ENCODE assay signal across 30 cellular contexts in the genomic region with DNA sequence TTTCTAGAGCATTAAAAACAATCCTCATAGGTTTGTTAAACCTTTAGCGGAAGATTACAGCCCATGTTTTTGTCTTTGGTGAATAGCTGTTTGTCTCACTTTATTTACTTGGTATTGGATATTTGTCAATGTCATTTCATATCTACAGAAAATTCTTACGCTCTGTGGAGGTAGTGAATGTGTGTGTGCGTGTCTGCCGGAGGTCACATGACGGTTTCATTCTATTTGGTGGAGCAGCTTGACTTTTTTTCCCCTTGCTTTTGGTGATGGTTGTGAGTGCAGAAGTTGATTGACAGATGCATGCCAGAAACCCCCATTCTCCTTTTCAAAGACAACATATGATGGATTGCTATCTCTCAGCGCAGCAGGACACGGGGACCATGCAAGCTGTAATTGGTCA. TPM values are rescaled to one million over a fixed set of nuclear protein-coding genes. Genes with fewer than 3 reads are reported as not detected.
A peak's percentile ranks its signal among the peaks of the same experiment; 100 is the strongest.
DNase-seq lines count a peak whose midpoint lies in the region; ATAC-seq and TF ChIP-seq lines count a peak whose summit lies in the region.
"Had no signal": no experiment of that assay in that cellular context is flagged by ENCODE, and none has a peak within 500 bp of the region (broad histone marks: within the 10 kb centered on the region; RNA-seq: fewer than 3 reads in every experiment).

A gene with protein sequence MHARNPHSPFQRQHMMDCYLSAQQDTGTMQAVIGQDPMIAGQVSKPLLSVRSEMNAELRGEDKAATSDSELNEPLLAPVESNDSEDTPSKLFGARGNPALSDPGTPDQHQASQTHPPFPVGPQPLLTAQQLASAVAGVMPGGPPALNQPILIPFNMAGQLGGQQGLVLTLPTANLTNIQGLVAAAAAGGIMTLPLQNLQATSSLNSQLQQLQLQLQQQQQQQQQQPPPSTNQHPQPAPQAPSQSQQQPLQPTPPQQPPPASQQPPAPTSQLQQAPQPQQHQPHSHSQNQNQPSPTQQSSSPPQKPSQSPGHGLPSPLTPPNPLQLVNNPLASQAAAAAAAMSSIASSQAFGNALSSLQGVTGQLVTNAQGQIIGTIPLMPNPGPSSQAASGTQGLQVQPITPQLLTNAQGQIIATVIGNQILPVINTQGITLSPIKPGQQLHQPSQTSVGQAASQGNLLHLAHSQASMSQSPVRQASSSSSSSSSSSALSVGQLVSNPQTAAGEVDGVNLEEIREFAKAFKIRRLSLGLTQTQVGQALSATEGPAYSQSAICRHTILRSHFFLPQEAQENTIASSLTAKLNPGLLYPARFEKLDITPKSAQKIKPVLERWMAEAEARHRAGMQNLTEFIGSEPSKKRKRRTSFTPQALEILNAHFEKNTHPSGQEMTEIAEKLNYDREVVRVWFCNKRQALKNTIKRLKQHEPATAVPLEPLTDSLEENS (plus strand): TSS at position 252 of the 400 bp plus-strand sequence. CDS start 45 bp downstream, at position 297.

- H3K27ac Mint-ChIP-seq in glutamatergic neuron (ENCODE audit: unreplicated experiment): peak within 1 kb of the TSS; percentile 81
- peak within 1 kb of the TSS; percentile 31 for H3K27ac Mint-ChIP-seq in neural progenitor cell
- no peak within 1 kb of the TSS for H3K27ac Mint-ChIP-seq in natural killer cell
- H3K27ac Mint-ChIP-seq: activated naive CD8-positive, alpha-beta T cell treated with anti-CD3 and anti-CD28 coated beads, Interleukin-2, amount 50 U/mL, for 24 hours; CD8-positive, alpha-beta T cell had no signal

- peak within 1 kb of the TSS; percentile 80 for H3K4me2 ChIP-seq in neural progenitor cell
- H3K4me2 ChIP-seq: KMS-11 had no signal

- H3K36me3 ChIP-seq in neural progenitor cell: no peaks in the 10 kb centered on the region
- H3K36me3 ChIP-seq in heart right ventricle: no peaks in the 10 kb centered on the region
- H3K36me3 ChIP-seq: gastrocnemius medialis, HAP-1, Peyer's patch, prostate gland, vagina had no signal

- H4K20me1 ChIP-seq in neural progenitor cell (ENCODE audit: low read depth): no peaks in the 10 kb centered on the region

- H3K4me1 ChIP-seq in neural progenitor cell (peaks cover 12% of the 10 kb centered on the region), heart right ventricle (peaks cover 0 to 5% (median 0%) of the 10 kb centered on the region in 9 donors)
- H3K4me1 ChIP-seq: A549, gastrocnemius medialis, Peyer's patch, prostate gland had no signal

- 85 to 90% methylated on average over 7 of the region's 7 CpGs for WGBS in heart right ventricle, 2 donors

- peaks cover 26% of the 10 kb centered on the region for H3K27me3 ChIP-seq in neural progenitor cell
- peaks cover 0 to 82% (median 55%) of the 10 kb centered on the region in 7 donors for H3K27me3 ChIP-seq in heart right ventricle
- H3K27me3 ChIP-seq: vagina had no signal

- peak; percentile 49 for DNase-seq in DMS 273 (lab: John Stamatoyannopoulos, UW; ENCODE audit: unreplicated experiment)
- peak; percentile 30 for DNase-seq in NCI-H2227 (lab: John Stamatoyannopoulos, UW; ENCODE audit: unreplicated experiment)
- DNase-seq in glutamatergic neuron: no peak
- DNase-seq in neural progenitor cell (ENCODE audit: low spot score): no peak
- no peak for DNase-seq in hepatic stellate cell (ENCODE audit: low spot score)
- DNase-seq in heart right ventricle: no peak
- no peak for DNase-seq in stimulated activated CD4-positive, alpha-beta T cell treated with anti-CD3 and anti-CD28 coated beads, Interleukin-2, amount 100 ng/mL, for 24 hours
- no peak for DNase-seq in natural killer cell
- DNase-seq: activated CD4-positive, alpha-beta T cell treated with anti-CD3 and anti-CD28 coated beads, Interleukin-2, amount 50 U/mL, for 1 hour; activated naive CD8-positive, alpha-beta T cell treated with anti-CD3 and anti-CD28 coated beads, Interleukin-2, amount 50 U/mL, for 24 hours; activated T-cell treated with anti-CD3 and anti-CD28 coated beads, Interleukin-2, amount 50 U/mL, for 4 hours; CD8-positive, alpha-beta T cell; cerebellar nuclear complex; DMS153; gastrocnemius medialis; GDM1; left ventricle myocardium superior; NCI-H1417 treated with DMSO at 0.1 percent for 48 hours; NCI-H2107; Peyer's patch; SIG-M5; stimulated activated naive CD4-positive, alpha-beta T cell treated with Interleukin-2 at 50 U/mL for 16 hours had no signal

- H3K4me3 Mint-ChIP-seq in glutamatergic neuron (ENCODE audit: unreplicated experiment) (peak within 1 kb of the TSS; percentile 80), neural progenitor cell (peak within 1 kb of the TSS; percentile 22), natural killer cell (no peak within 1 kb of the TSS)
- H3K4me3 Mint-ChIP-seq: activated naive CD8-positive, alpha-beta T cell treated with anti-CD3 and anti-CD28 coated beads, Interleukin-2, amount 50 U/mL, for 24 hours; activated T-cell treated with anti-CD3 and anti-CD28 coated beads, Interleukin-2, amount 50 U/mL, for 4 hours; CD8-positive, alpha-beta T cell had no signal

- H3K4me3 ChIP-seq in neural progenitor cell (no peak within 1 kb of the TSS), heart right ventricle (no peak within 1 kb of the TSS)
- H3K4me3 ChIP-seq: A549, gastrocnemius medialis, HAP-1, Peyer's patch, prostate gland had no signal

- intact Hi-C loops in heart right ventricle (cut with DNase I) (no loop called here), natural killer cell (cut with micrococcal nuclease) (no loop called here)

- H3K27me3 Mint-ChIP-seq in glutamatergic neuron (ENCODE audit: unreplicated experiment) (peaks cover 6% of the 10 kb centered on the region), neural progenitor cell (ENCODE audit: insufficient read depth, low read depth) (peaks cover 2% of the 10 kb centered on the region), natural killer cell (ENCODE audit: low read depth in 2 of 2) (peaks cover 32 to 80% of the 10 kb centered on the region in 2 donors)

- no peaks in the 10 kb centered on the region for H3K9me3 ChIP-seq in neural progenitor cell (ENCODE audit: low read depth)
- no peaks in the 10 kb centered on the region for H3K9me3 ChIP-seq in heart right ventricle
- H3K9me3 ChIP-seq: A549, gastrocnemius medialis, HAP-1, Peyer's patch, prostate gland, vagina had no signal

- TF ChIP-seq CTCF in glutamatergic neuron (IDR thresholded peaks at IDR 0.05; ENCODE audit: partially characterized antibody, unreplicated experiment) (no peak), neural progenitor cell (IDR thresholded peaks at IDR 0.05) (no peak), heart right ventricle (IDR thresholded peaks at IDR 0.05) (no peak), natural killer cell (IDR thresholded peaks at IDR 0.05) (no peak)

- H3K4me1 Mint-ChIP-seq in glutamatergic neuron (ENCODE audit: low read depth, unreplicated experiment) (peaks cover 54% of the 10 kb centered on the region), neural progenitor cell (peaks cover 16% of the 10 kb centered on the region), natural killer cell (no peaks in the 10 kb centered on the region)
- H3K4me1 Mint-ChIP-seq: activated naive CD8-positive, alpha-beta T cell treated with anti-CD3 and anti-CD28 coated beads, Interleukin-2, amount 50 U/mL, for 24 hours had no signal

- no peaks in the 10 kb centered on the region for H3K79me2 ChIP-seq in neural progenitor cell (ENCODE audit: low read depth)

- H2AFZ ChIP-seq in neural progenitor cell (replicated peaks): peak within 1 kb of the TSS; percentile 97

- H3K9ac ChIP-seq in neural progenitor cell: no peak within 1 kb of the TSS
- H3K9ac ChIP-seq: KMS-11 had no signal

- no peaks in the 10 kb centered on the region for H3F3A ChIP-seq in neural progenitor cell (ENCODE audit: low read depth)

- H3K27ac ChIP-seq in neural progenitor cell (no peak within 1 kb of the TSS), heart right ventricle (no peak within 1 kb of the TSS)
- H3K27ac ChIP-seq: A549, gastrocnemius medialis, KMS-11, Peyer's patch, prostate gland, vagina had no signal

- no peaks in the 10 kb centered on the region for H3K36me3 Mint-ChIP-seq in glutamatergic neuron (ENCODE audit: unreplicated experiment)
- H3K36me3 Mint-ChIP-seq in neural progenitor cell: no peaks in the 10 kb centered on the region
- H3K36me3 Mint-ChIP-seq in natural killer cell: no peaks in the 10 kb centered on the region
- H3K36me3 Mint-ChIP-seq: CD8-positive, alpha-beta T cell had no signal

- H3K9me3 Mint-ChIP-seq in glutamatergic neuron (ENCODE audit: unreplicated experiment) (peaks cover 6% of the 10 kb centered on the region), neural progenitor cell (no peaks in the 10 kb centered on the region), natural killer cell (no peaks in the 10 kb centered on the region)
- H3K9me3 Mint-ChIP-seq: activated naive CD8-positive, alpha-beta T cell treated with anti-CD3 and anti-CD28 coated beads, Interleukin-2, amount 50 U/mL, for 24 hours; activated T-cell treated with anti-CD3 and anti-CD28 coated beads, Interleukin-2, amount 50 U/mL, for 4 hours; CD8-positive, alpha-beta T cell had no signal

- ATAC-seq in heart right ventricle (no peak), natural killer cell (no peak)
- ATAC-seq: A549; activated naive CD8-positive, alpha-beta T cell treated with anti-CD3 and anti-CD28 coated beads, Interleukin-2, amount 50 U/mL, for 24 hours; activated T-cell treated with anti-CD3 and anti-CD28 coated beads, Interleukin-2, amount 50 U/mL, for 4 hours; CD8-positive, alpha-beta T cell; gastrocnemius medialis; left ventricle myocardium superior had no signal

RNA-seq across cellular contexts. Expression of the gene that starts here (rescaled TPM):
- total RNA-seq in glutamatergic neuron (ENCODE audit: unreplicated experiment) (34.7 TPM), neural progenitor cell (ENCODE audit: low replicate concordance) (3.4 and 4.0 TPM in 2 replicates), heart right ventricle (under 1 TPM; 0.08 to 0.83 (median 0.41) TPM), natural killer cell (under 1 TPM in 2 of 3 donors, not detected in 1; 0.28 to 0.29 TPM)
- polyA plus RNA-seq in heart right ventricle: under 1 TPM; under 0.01 to 0.07 TPM
- total RNA-seq: activated T-cell treated with anti-CD3 and anti-CD28 coated beads, Interleukin-2, amount 50 U/mL, for 4 hours; CD8-positive, alpha-beta T cell; dermis microvascular lymphatic vessel endothelial cell; gastrocnemius medialis; HT-29; left ventricle myocardium superior; vagina had no signal
- polyA plus RNA-seq: A549, keratinocyte had no signal

Comparison
In these comparisons a context has a peak if more than half of its experiments do, and no peak if none do; other contexts are left out.
1. DNase-seq: peak in DMS 273 (single experiment) and NCI-H2227 (single experiment); none in glutamatergic neuron (single experiment), neural progenitor cell (single experiment), hepatic stellate cell (single experiment), heart right ventricle (0 of 2), stimulated activated CD4-positive, alpha-beta T cell treated with anti-CD3 and anti-CD28 coated beads, Interleukin-2, amount 100 ng/mL, for 24 hours (0 of 2) and natural killer cell (single experiment).
2. H3K27ac Mint-ChIP-seq: peak in glutamatergic neuron (single experiment) and neural progenitor cell (single experiment); none in natural killer cell (0 of 2).